Comparison of ENCODE assay signal across 15 cellular contexts in the genomic region with DNA sequence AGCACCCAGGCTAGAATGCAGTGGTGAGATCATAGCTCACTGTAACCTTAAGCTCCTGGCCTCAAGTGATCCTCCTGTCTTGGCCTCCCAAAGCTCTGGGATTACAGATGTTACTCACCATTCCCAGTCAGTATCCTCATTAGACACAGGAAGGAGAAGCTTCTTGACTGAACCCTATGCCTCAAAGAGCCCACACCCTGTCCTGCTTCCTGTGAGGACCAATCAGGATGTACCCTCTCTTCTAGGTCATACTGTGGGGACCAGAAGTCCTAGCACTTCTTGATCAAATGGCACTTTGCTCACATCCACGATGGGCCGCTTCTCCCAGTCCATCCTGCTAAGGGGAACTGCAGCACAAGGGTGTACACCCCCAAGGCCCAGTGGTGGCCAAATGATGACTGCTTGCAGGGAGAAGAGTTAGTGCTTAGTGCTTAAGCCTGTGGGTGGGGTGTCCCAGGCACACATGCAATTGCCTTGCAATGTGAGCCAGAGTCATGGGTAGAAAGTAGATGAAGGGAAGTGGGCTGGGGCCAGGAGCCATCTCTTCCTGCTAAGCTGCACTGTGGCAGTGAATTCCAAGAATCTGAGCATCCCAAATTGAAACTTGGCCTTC.
"Had no signal": no experiment of that assay in that cellular context is flagged by ENCODE, and none has a peak within 500 bp of the region (broad histone marks: within the 10 kb centered on the region; RNA-seq: fewer than 3 reads in every experiment).

No MANE protein-coding gene starts in this region.

- H3K9me3 Mint-ChIP-seq: endodermal cell; nephron; stimulated activated memory B cell treated with anti-CD40 and anti-IgM and Interleukin-4, amounts not matched to agents 10 μg/mL and 1 μg/mL and 100 μg/mL, for 72 hours had no signal

- H3K27ac Mint-ChIP-seq: endodermal cell; nephron; stimulated activated memory B cell treated with anti-CD40 and anti-IgM and Interleukin-4, amounts not matched to agents 10 μg/mL and 1 μg/mL and 100 μg/mL, for 72 hours had no signal

- H3K4me3 Mint-ChIP-seq: endodermal cell; naive B cell; nephron; stimulated activated memory B cell treated with anti-CD40 and anti-IgM and Interleukin-4, amounts not matched to agents 10 μg/mL and 1 μg/mL and 100 μg/mL, for 72 hours had no signal

- ATAC-seq: sciatic nerve; stimulated activated memory B cell treated with anti-CD40 and anti-IgM and Interleukin-4, amounts not matched to agents 10 μg/mL and 1 μg/mL and 100 μg/mL, for 72 hours had no signal

- H3K27me3 ChIP-seq: heart right ventricle, spleen, stomach had no signal

- H3K27me3 Mint-ChIP-seq: naive B cell; stimulated activated memory B cell treated with anti-CD40 and anti-IgM and Interleukin-4, amounts not matched to agents 10 μg/mL and 1 μg/mL and 100 μg/mL, for 72 hours had no signal

- DNase-seq: effector CD4-positive, alpha-beta T cell; endodermal cell; foreskin melanocyte; heart right ventricle; mesendoderm; naive B cell; spleen; stimulated activated CD4-positive, alpha-beta T cell treated with anti-CD3 and anti-CD28 coated beads, Interleukin-15, amount 100 ng/mL, for 24 hours; stimulated activated CD4-positive, alpha-beta T cell treated with anti-CD3 and anti-CD28 coated beads, Interleukin-1b, Interleukin-23, amount 100 ng/mL, for 48 hours; stimulated activated CD4-positive, alpha-beta T cell treated with anti-CD3 and anti-CD28 coated beads, Interleukin-4, amount 100 ng/mL, for 24 hours; stomach; trophoblast cell had no signal

- H3K36me3 Mint-ChIP-seq: naive B cell; stimulated activated memory B cell treated with anti-CD40 and anti-IgM and Interleukin-4, amounts not matched to agents 10 μg/mL and 1 μg/mL and 100 μg/mL, for 72 hours had no signal

- H3K9me3 ChIP-seq: heart right ventricle, spleen, stomach had no signal

- H3K4me1 Mint-ChIP-seq: naive B cell; nephron; stimulated activated memory B cell treated with anti-CD40 and anti-IgM and Interleukin-4, amounts not matched to agents 10 μg/mL and 1 μg/mL and 100 μg/mL, for 72 hours had no signal

- H3K27ac ChIP-seq: spleen, stomach had no signal
